Comparison of ENCODE assay signal across 8 cellular contexts in the genomic region with DNA sequence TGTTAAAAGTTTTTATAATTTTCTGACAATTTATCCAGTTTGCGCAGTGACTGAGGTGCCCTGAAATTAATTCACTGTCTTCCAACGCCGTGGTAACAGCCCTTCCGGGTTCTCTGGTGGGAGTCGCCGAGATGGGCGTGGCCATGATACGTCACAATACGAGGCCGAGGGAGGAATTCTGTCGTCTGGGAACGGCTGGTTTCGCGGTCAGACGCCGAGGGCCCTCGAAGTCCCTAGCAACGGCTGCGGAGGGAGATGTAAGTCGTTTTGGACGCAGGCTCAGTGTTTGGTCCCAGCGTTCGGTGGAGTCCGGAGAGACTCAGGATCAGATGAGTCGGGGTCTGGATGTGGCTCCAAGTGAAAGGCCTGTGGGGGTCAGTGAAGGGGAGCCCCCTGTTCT. TPM values are rescaled to one million over a fixed set of nuclear protein-coding genes. Genes with fewer than 3 reads are reported as not detected.
A peak's percentile ranks its signal among the peaks of the same experiment; 100 is the strongest.
DNase-seq lines count a peak whose midpoint lies in the region.
"Had no signal": no experiment of that assay in that cellular context is flagged by ENCODE, and none has a peak within 500 bp of the region (broad histone marks: within the 10 kb centered on the region; RNA-seq: fewer than 3 reads in every experiment).

No MANE protein-coding gene starts in this region.

- DNase-seq in C1 segment of cervical spinal cord (lab: John Stamatoyannopoulos, UW) (peak in 10 of 14 donors; percentile 1 to 26 (median 5)), cerebellum (ENCODE audit: low spot score) (peak; percentile 74), MG63 (no peak), dedifferentiated amniotic fluid mesenchymal stem cell (ENCODE audit: extremely low spot score) (no peak)
- DNase-seq in activated CD4-positive, alpha-beta T cell treated with anti-CD3 and anti-CD28 coated beads for 4 hours = no peak
- DNase-seq: activated effector memory CD4-positive, alpha-beta T cell treated with Interleukin-2 at 50 U/mL for 16 hours; small intestine had no signal

- peak overlapping the region; percentile 31 to 55 for H3K4me3 ChIP-seq in muscle layer of duodenum (ENCODE audit: low read depth in 1 of 2, low read length in 2 of 2)
- H3K4me3 ChIP-seq in MG63 = no peak overlapping the region

- H3K27ac ChIP-seq in muscle layer of duodenum (ENCODE audit: low read length) = no peak overlapping the region

- H3K9me3 ChIP-seq in muscle layer of duodenum (ENCODE audit: control insufficient read depth in 1 of 2, low read length in 2 of 2) (peaks cover 56 to 74% of the 10 kb centered on the region in 2 donors), MG63 (peaks cover 35% of the 10 kb centered on the region)

- no peaks in the 10 kb centered on the region for H3K4me1 ChIP-seq in muscle layer of duodenum (ENCODE audit: control insufficient read depth in 1 of 2, insufficient read depth in 2 of 2, low read length in 2 of 2)

- H3K36me3 ChIP-seq in muscle layer of duodenum (ENCODE audit: control insufficient read depth in 1 of 2, insufficient read depth in 2 of 2, low read length in 2 of 2) (peaks cover 14 to 20% of the 10 kb centered on the region in 2 donors), MG63 (peaks cover 22% of the 10 kb centered on the region)

- no peaks in the 10 kb centered on the region for H3K27me3 ChIP-seq in muscle layer of duodenum (ENCODE audit: low read depth, low read length)
- no peaks in the 10 kb centered on the region for H3K27me3 ChIP-seq in MG63

RNA-seq across cellular contexts. Expression of gene ZNF613, which starts 21.7 kb away (rescaled TPM):
- total RNA-seq in cerebellum = 12.4 TPM
- 0.84 and 3.0 TPM in 2 replicates for total RNA-seq in MG63 (2014; rRNA removed; shearing (Covaris generic); ENCODE audit: low replicate concordance)

RNA-seq across cellular contexts. Expression of gene ZNF350, which starts 37.7 kb away (rescaled TPM):
- total RNA-seq in cerebellum = 16.6 TPM
- total RNA-seq in MG63 (2014; rRNA removed; shearing (Covaris generic); ENCODE audit: low replicate concordance) = 3.0 and 4.8 TPM in 2 replicates

RNA-seq across cellular contexts. Expression of gene ZNF649, which starts 44.2 kb away (rescaled TPM):
- 28.0 TPM for total RNA-seq in cerebellum
- 6.6 and 7.4 TPM in 2 replicates for total RNA-seq in MG63 (2014; rRNA removed; shearing (Covaris generic); ENCODE audit: low replicate concordance)

RNA-seq across cellular contexts. Expression of gene ZNF615, which starts 59.0 kb away (rescaled TPM):
- total RNA-seq in cerebellum = 21.1 TPM
- total RNA-seq in MG63 (2014; rRNA removed; shearing (Covaris generic); ENCODE audit: low replicate concordance) = 5.6 and 8.4 TPM in 2 replicates

Comparison
In these comparisons a context has a peak if more than half of its experiments do, and no peak if none do; other contexts are left out.
1. DNase-seq: peak in C1 segment of cervical spinal cord (10 of 14) and cerebellum (single experiment); none in MG63 (single experiment), dedifferentiated amniotic fluid mesenchymal stem cell (single experiment) and activated CD4-positive, alpha-beta T cell treated with anti-CD3 and anti-CD28 coated beads for 4 hours (0 of 2).